In genomic region chr3:24623657-24624056, GRCh38 we compare ENCODE assay signal across 2 cellular contexts.
TF ChIP-seq lines count a peak whose summit lies in the region.

No MANE protein-coding gene starts in this region.

TF ChIP-seq in WTC11, 78 proteins besides CTCF, POLR2A, EP300 and RAD21 (continued from another document):
- TF ChIP-seq E2F1 (CRISPR knock-in tag; IDR thresholded peaks at IDR 0.05) (no peak), GABPB1 (CRISPR knock-in tag; IDR thresholded peaks at IDR 0.05) (no peak), ZNF232 (CRISPR knock-in tag; IDR thresholded peaks at IDR 0.05) (no peak), TEAD4 (CRISPR knock-in tag; IDR thresholded peaks at IDR 0.05) (no peak), ATF6 (CRISPR knock-in tag; IDR thresholded peaks at IDR 0.05) (no peak), CREB1 (CRISPR knock-in tag; IDR thresholded peaks at IDR 0.05) (no peak), ZNF317 (CRISPR knock-in tag; IDR thresholded peaks at IDR 0.05; ENCODE audit: borderline replicate concordance, low read depth) (no peak), TEAD1 (CRISPR knock-in tag; IDR thresholded peaks at IDR 0.05) (no peak), RORB (CRISPR knock-in tag; IDR thresholded peaks at IDR 0.05) (no peak), FOXP4 (CRISPR knock-in tag; IDR thresholded peaks at IDR 0.05) (no peak), ESRRA (CRISPR knock-in tag; IDR thresholded peaks at IDR 0.05; ENCODE audit: borderline replicate concordance) (no peak)

TF ChIP-seq in H1, 55 proteins besides CTCF, POLR2A, EP300 and RAD21 (continued from another document):
- TF ChIP-seq CHD7 (IDR thresholded peaks at IDR 0.05; ENCODE audit: insufficient replicate concordance, low read length): peak; percentile 30
- no peak for TF ChIP-seq SP1 (IDR thresholded peaks at IDR 0.05; ENCODE audit: low read depth, low read length)
- TF ChIP-seq GABPA (IDR thresholded peaks at IDR 0.05; ENCODE audit: borderline replicate concordance, insufficient read depth, low read length): no peak
- TF ChIP-seq CREB1 (IDR thresholded peaks at IDR 0.05): no peak
- no peak for TF ChIP-seq SRF (IDR thresholded peaks at IDR 0.05; ENCODE audit: low read depth, low read length)
- TF ChIP-seq KDM5A (IDR thresholded peaks at IDR 0.05; ENCODE audit: low read length): no peak
